Comparison of ENCODE assay signal across 8 cellular contexts in genomic region chr10:27153855-27154198, GRCh38. TPM values are rescaled to one million over a fixed set of nuclear protein-coding genes. Genes with fewer than 3 reads are reported as not detected.
DNase-seq lines count a peak whose midpoint lies in the region; ATAC-seq, FAIRE-seq and TF ChIP-seq lines count a peak whose summit lies in the region.

No MANE protein-coding gene starts in this region.

- H3K27ac ChIP-seq in WERI-Rb-1 (peak overlapping the region; percentile 89), ovary (peak overlapping the region; percentile 91 to 98)

- peak; percentile 5 for ATAC-seq in GM18517 (IDR thresholded peaks at IDR 0.05; ENCODE audit: unreplicated experiment)
- ATAC-seq in HG03139 (IDR thresholded peaks at IDR 0.05; ENCODE audit: unreplicated experiment): peak; percentile 1

- no peaks in the 10 kb centered on the region for H3K27me3 ChIP-seq in WERI-Rb-1 (ENCODE audit: insufficient read depth, low read depth, severe bottlenecking)
- H3K27me3 ChIP-seq in ovary: no peaks in the 10 kb centered on the region

- H3K4me1 ChIP-seq in ovary (ENCODE audit: insufficient read depth): peaks cover 8% of the 10 kb centered on the region

- TF ChIP-seq POLR2A in ovary (IDR thresholded peaks at IDR 0.05): no peak

- FAIRE-seq in frontal cortex (lab: Jason Lieb, UNC): no peak

- TF ChIP-seq CTCF in WERI-Rb-1 (IDR thresholded peaks at IDR 0.05; ENCODE audit: low read depth, low read length) (no peak), ovary (IDR thresholded peaks at IDR 0.05) (no peak)

- TF ChIP-seq EP300 in ovary (IDR thresholded peaks at IDR 0.05): no peak

- peaks cover 1% of the 10 kb centered on the region; the same call in 1 of the 2 replicates for H3K36me3 ChIP-seq in WERI-Rb-1
- H3K36me3 ChIP-seq in ovary: no peaks in the 10 kb centered on the region

- no peaks in the 10 kb centered on the region for H3K9me3 ChIP-seq in WERI-Rb-1 (ENCODE audit: severe bottlenecking)
- H3K9me3 ChIP-seq in ovary: no peaks in the 10 kb centered on the region

- DNase-seq in AG08395 (ENCODE audit: low spot score) (peak; percentile 28), WERI-Rb-1 (peak; percentile 8), frontal cortex (ENCODE audit: low spot score in 2 of 2) (peak; percentile 16 to 30), ovary (no peak), DMS79 (lab: John Stamatoyannopoulos, UW) (no peak), NCI-H524 treated with DMSO at 0.1 percent for 48 hours (lab: John Stamatoyannopoulos, UW) (no peak)

- intact Hi-C loops in ovary (cut with DNase I): loop anchor here in 1 of 4 donors (5.0 kb wide), 1 partner anchor 88 kb away; the partner anchor contains the start of gene ACBD5

- 0 to 1% (median 0%) methylated on average over 19 of the region's 19 CpGs for WGBS in ovary, 3 donors

- peak overlapping the region; percentile 97 for H3K4me3 ChIP-seq in WERI-Rb-1 (ENCODE audit: low read depth, low read length)
- peak overlapping the region; percentile 70 for H3K4me3 ChIP-seq in ovary

RNA-seq across cellular contexts. Expression of gene YME1L1, which starts 0.4 kb away (rescaled TPM):
- total RNA-seq in frontal cortex (118 TPM), ovary (100 to 1,000 TPM in 1 of 7 donors, 10 to 100 TPM in 6; 42.8 to 103 (median 78.9) TPM)
- polyA plus RNA-seq in ovary: 10 to 100 TPM; 45.3 to 86.9 TPM

RNA-seq across cellular contexts. Expression of gene MASTL, which starts 1.3 kb away (rescaled TPM):
- 14.3 TPM for total RNA-seq in frontal cortex
- total RNA-seq in ovary: 1 to 10 TPM; 2.8 to 7.5 (median 5.2) TPM
- 1 to 10 TPM; 3.8 to 6.3 TPM for polyA plus RNA-seq in ovary

RNA-seq across cellular contexts. Expression of gene ANKRD26, which starts 53.5 kb away (rescaled TPM):
- 24.1 TPM for total RNA-seq in frontal cortex
- 10 to 100 TPM in 2 of 7 donors, 1 to 10 TPM in 5; 7.1 to 12.1 (median 8.8) TPM for total RNA-seq in ovary
- 1 to 10 TPM; 2.2 to 3.5 TPM for polyA plus RNA-seq in ovary

Comparison
In these comparisons a context has a peak if more than half of its experiments do, and no peak if none do; other contexts are left out.
1. DNase-seq: peak in AG08395 (single experiment), WERI-Rb-1 (single experiment) and frontal cortex (2 of 2); none in ovary (0 of 5), DMS79 (single experiment) and NCI-H524 treated with DMSO at 0.1 percent for 48 hours (single experiment).